ENCODE assay signal across 8 cellular contexts in genomic region chr3:49006591-49007067, GRCh38. TPM values are rescaled to one million over a fixed set of nuclear protein-coding genes. Genes with fewer than 3 reads are reported as not detected.
DNase-seq lines count a peak whose midpoint lies in the region; ATAC-seq, FAIRE-seq and TF ChIP-seq lines count a peak whose summit lies in the region.

No MANE protein-coding gene starts in this region.

- TSS peak; percentile 95 for BruUV-seq in HCT116 (replicated peaks; lab: Mats Ljungman, UMichigan)

- H3K9me2 ChIP-seq in HCT116 (ENCODE audit: insufficient read depth) = no peaks in the 10 kb centered on the region

- FAIRE-seq in H54 (lab: Jason Lieb, UNC) = no peak

- H3K27me3 ChIP-seq in HCT116 (ENCODE audit: insufficient read depth, low read length) (no peaks in the 10 kb centered on the region), right atrium auricular region (no peaks in the 10 kb centered on the region), prostate gland (replicated peaks; ENCODE audit: insufficient read depth) (no peaks in the 10 kb centered on the region)

- RAD21 ChIA-PET in HCT116 (lab: Charles Lee; ENCODE audit: low non-redundant PET in 1 of 2, low total read pairs in 2 of 2, uncharacterized antibody in 2 of 2, unreplicated experiment in 2 of 2) = interaction anchor here (0.6 to 1.9 kb wide), 4 partner anchors 11 to 442 kb away, joined by 3 to 8 read pairs (median 6); partner anchors contain the start of gene QRICH1 (in 1 of the 2)

- TF ChIP-seq POLR2A in HCT116 (IDR thresholded peaks at IDR 0.05; ENCODE audit: borderline replicate concordance, extremely low read depth, insufficient read depth, insufficient read length) (no peak), prostate gland (IDR thresholded peaks at IDR 0.05) (no peak), H54 (IDR thresholded peaks at IDR 0.05; ENCODE audit: low read depth, low read length) (no peak)

- peak overlapping the region; percentile 72 to 86 for H3K4me3 ChIP-seq in HCT116 (replicated peaks in 1 of 2; ENCODE audit: low read depth in 1 of 2, low read length in 2 of 2)
- H3K4me3 ChIP-seq in right atrium auricular region = peak overlapping the region; percentile 75 to 82
- peak overlapping the region; percentile 55 to 67 for H3K4me3 ChIP-seq in prostate gland

- TF ChIP-seq CTCF in C4-2B (conservative IDR thresholded peaks at IDR 0.05) (no peak), HCT116 (IDR thresholded peaks at IDR 0.05 in 2 of 3, conservative IDR thresholded peaks at IDR 0.05 in 1 of 3; ENCODE audit: borderline replicate concordance in 1 of 3, insufficient read depth in 1 of 3, low read depth in 2 of 3, low read length in 2 of 3) (no peak), right atrium auricular region (IDR thresholded peaks at IDR 0.05) (no peak), prostate gland (IDR thresholded peaks at IDR 0.05) (no peak)

- no peaks in the 10 kb centered on the region for H3K27me3 Mint-ChIP-seq in activated naive CD4-positive, alpha-beta T cell treated with anti-CD3 and anti-CD28 coated beads, Interleukin-2, amount 10 ng/mL, durations not matched to agents 7 days and 5 days

- peaks cover 42% of the 10 kb centered on the region for H3K79me2 ChIP-seq in HCT116 (ENCODE audit: insufficient read depth, low read length)

- TF ChIP-seq RAD21 in HCT116 (IDR thresholded peaks at IDR 0.05; ENCODE audit: low read depth) = no peak

- no peaks in the 10 kb centered on the region for H3K9me3 ChIP-seq in HCT116 (ENCODE audit: control insufficient read depth in 1 of 2, insufficient read depth in 1 of 2, low read depth in 1 of 2, low read length in 2 of 2)
- H3K9me3 ChIP-seq in right atrium auricular region = no peaks in the 10 kb centered on the region
- H3K9me3 ChIP-seq in prostate gland = no peaks in the 10 kb centered on the region

- H3K9me3 Mint-ChIP-seq in activated naive CD4-positive, alpha-beta T cell treated with anti-CD3 and anti-CD28 coated beads, Interleukin-2, amount 10 ng/mL, durations not matched to agents 7 days and 5 days = no peaks in the 10 kb centered on the region

- peak overlapping the region; percentile 99 for H3K27ac Mint-ChIP-seq in activated naive CD4-positive, alpha-beta T cell treated with anti-CD3 and anti-CD28 coated beads, Interleukin-2, amount 10 ng/mL, durations not matched to agents 7 days and 5 days

- no peaks in the 10 kb centered on the region for H4K20me1 ChIP-seq in HCT116 (ENCODE audit: insufficient read depth)

- H3K9ac ChIP-seq in HCT116 (ENCODE audit: low read length) = peak overlapping the region; percentile 99

- WGBS in prostate gland = 3% methylated on average over 31 of the region's 32 CpGs

- H3K36me3 ChIP-seq in HCT116 (ENCODE audit: control insufficient read depth in 1 of 2, insufficient read depth in 2 of 2, low read length in 2 of 2) (peaks cover 3 to 6% of the 10 kb centered on the region in 2 experiments; a peak in 3 of 4 replicates), right atrium auricular region (peaks cover 1% of the 10 kb centered on the region), prostate gland (no peaks in the 10 kb centered on the region)

- H3K27ac ChIP-seq in C4-2B (peak overlapping the region; percentile 95), HCT116 (ENCODE audit: low read depth, low read length) (peak overlapping the region; percentile 99), right atrium auricular region (peak overlapping the region; percentile 97 to 98), prostate gland (peak overlapping the region; percentile 93 to 97)

- POLR2A ChIA-PET in HCT116 (lab: Charles Lee) = interaction anchor here (0.8 to 2.6 kb wide), 11 partner anchors 10 to 411 kb away, joined by 3 to 52 read pairs (median 13); partner anchors contain the start of genes DALRD3, IMPDH2, KLHDC8B and NDUFAF3

- H3K4me1 ChIP-seq in HCT116 (ENCODE audit: control insufficient read depth in 1 of 2, insufficient read depth in 2 of 2, low read length in 2 of 2) = peaks cover 3 to 26% of the 10 kb centered on the region in 2 experiments; a peak in 3 of 4 replicates
- peaks cover 0 to 20% of the 10 kb centered on the region in 2 donors for H3K4me1 ChIP-seq in right atrium auricular region
- peaks cover 13% of the 10 kb centered on the region for H3K4me1 ChIP-seq in prostate gland (replicated peaks)

- H3K4me2 ChIP-seq in HCT116 (ENCODE audit: low read length) = peak overlapping the region; percentile 91

- intact Hi-C loops in HCT116 (cut with micrococcal nuclease) = loop anchor here (1.0 kb wide), 1 partner anchor 12 kb away; the partner anchor contains the start of gene DALRD3
- intact Hi-C loops in prostate gland (cut with DNase I) = loop anchor here (2.0 to 10.0 kb wide), 3 partner anchors 16 to 408 kb away; partner anchors contain the start of genes ARIH2, P4HTM, RHOA and TCTA

- peaks cover 28% of the 10 kb centered on the region for H3K36me3 Mint-ChIP-seq in activated naive CD4-positive, alpha-beta T cell treated with anti-CD3 and anti-CD28 coated beads, Interleukin-2, amount 10 ng/mL, durations not matched to agents 7 days and 5 days

- H3K4me3 Mint-ChIP-seq in activated naive CD4-positive, alpha-beta T cell treated with anti-CD3 and anti-CD28 coated beads, Interleukin-2, amount 10 ng/mL, durations not matched to agents 7 days and 5 days = peak overlapping the region; percentile 98

- no peak for DNase-seq in HCT116 (ENCODE audit: low read depth, low spot score)
- peak; percentile 41 for DNase-seq in activated naive CD4-positive, alpha-beta T cell treated with anti-CD3 and anti-CD28 coated beads, Interleukin-2, amount 10 ng/mL, durations not matched to agents 7 days and 5 days
- no peak for DNase-seq in right atrium auricular region (ENCODE audit: low spot score)
- DNase-seq in prostate gland (ENCODE audit: low spot score) = no peak
- DNase-seq in GM19240 (ENCODE audit: insufficient read length, low spot score) = no peak
- no peak for DNase-seq in H54 (ENCODE audit: insufficient read length, low spot score)

- H3K4me1 Mint-ChIP-seq in activated naive CD4-positive, alpha-beta T cell treated with anti-CD3 and anti-CD28 coated beads, Interleukin-2, amount 10 ng/mL, durations not matched to agents 7 days and 5 days = peaks cover 40% of the 10 kb centered on the region

- no peak overlapping the region for H2AFZ ChIP-seq in HCT116 (ENCODE audit: low read depth, low read length, poor library complexity, severe bottlenecking)

- ATAC-seq in HCT116 (no peak), GM21515 (IDR thresholded peaks at IDR 0.05; ENCODE audit: unreplicated experiment) (no peak)

- CTCF ChIA-PET in HCT116 (lab: Charles Lee) = interaction anchor here (0.8 to 3.2 kb wide), 9 partner anchors 11 to 287 kb away, joined by 3 to 42 read pairs (median 5); partner anchors contain the start of genes DALRD3, IMPDH2, NDUFAF3 and P4HTM
- CTCF ChIA-PET in activated naive CD4-positive, alpha-beta T cell treated with anti-CD3 and anti-CD28 coated beads, Interleukin-2, amount 10 ng/mL, durations not matched to agents 7 days and 5 days (lab: Charles Lee) = interaction anchor here (0.6 to 5.2 kb wide), 10 partner anchors 10 to 260 kb away, joined by 3 to 62 read pairs (median 4); partner anchors contain the start of genes DALRD3, KLHDC8B, NDUFAF3 and P4HTM

TF ChIP-seq in HCT116, 20 proteins besides CTCF, POLR2A, EP300 and RAD21:
- TF ChIP-seq CEBPB (IDR thresholded peaks at IDR 0.05; ENCODE audit: low read depth) = no peak
- no peak for TF ChIP-seq EZH2 (IDR thresholded peaks at IDR 0.05)

RNA-seq across cellular contexts. Expression of gene WDR6, which starts 0.6 kb away (rescaled TPM):
- total RNA-seq in HCT116 (2021; ENCODE audit: unreplicated experiment) (174 TPM), right atrium auricular region (10 to 100 TPM; 51.2 to 71.1 TPM), prostate gland (100 to 1,000 TPM; 128 to 223 TPM)
- polyA plus RNA-seq in HCT116 (2012) = 149 and 156 TPM in 2 replicates

RNA-seq across cellular contexts. Expression of gene DALRD3, which starts 11.8 kb away (rescaled TPM):
- total RNA-seq in HCT116 (2021; ENCODE audit: unreplicated experiment) = 42.9 TPM
- polyA plus RNA-seq in HCT116 (2012) = 59.5 TPM in 2 replicates
- total RNA-seq in right atrium auricular region = 10 to 100 TPM in 1 of 2 donors, 1 to 10 TPM in 1; 9.5 to 11.8 TPM
- total RNA-seq in prostate gland = 10 to 100 TPM; 50.2 to 60.3 TPM

RNA-seq across cellular contexts. Expression of gene NDUFAF3, which starts 15.3 kb away (rescaled TPM):
- total RNA-seq in HCT116 (2021; ENCODE audit: unreplicated experiment) (91.0 TPM), right atrium auricular region (100 to 1,000 TPM; 182 to 297 TPM), prostate gland (100 to 1,000 TPM; 168 to 183 TPM)
- 124 TPM in 2 replicates for polyA plus RNA-seq in HCT116 (2012)

RNA-seq across cellular contexts. Expression of gene P4HTM, which starts 16.6 kb away (rescaled TPM):
- total RNA-seq in HCT116 (2021; ENCODE audit: unreplicated experiment) (60.5 TPM), right atrium auricular region (10 to 100 TPM; 40.5 to 45.4 TPM), prostate gland (100 to 1,000 TPM in 1 of 2 donors, 10 to 100 TPM in 1; 56.0 to 101 TPM)
- polyA plus RNA-seq in HCT116 (2012) = 59.7 and 67.7 TPM in 2 replicates

RNA-seq across cellular contexts. Expression of gene IMPDH2, which starts 22.6 kb away (rescaled TPM):
- total RNA-seq in HCT116 (2021; ENCODE audit: unreplicated experiment) = 599 TPM
- polyA plus RNA-seq in HCT116 (2012) = 679 and 749 TPM in 2 replicates
- 10 to 100 TPM; 32.1 to 68.7 TPM for total RNA-seq in right atrium auricular region
- 100 to 1,000 TPM; 110 to 186 TPM for total RNA-seq in prostate gland
